8 cellular contexts compared by ENCODE assay signal in genomic region chr10:26857553-26857952, GRCh38. TPM values are rescaled to one million over a fixed set of nuclear protein-coding genes. Genes with fewer than 3 reads are reported as not detected.
DNase-seq lines count a peak whose midpoint lies in the region; ATAC-seq, FAIRE-seq and TF ChIP-seq lines count a peak whose summit lies in the region.
"Not testable (repeated sequence)": the region's sequence is repeated elsewhere in the genome, so short reads cannot be mapped to it uniquely, and the experiment has no call there.

No MANE protein-coding gene starts in this region.

- H3K27me3 Mint-ChIP-seq in activated T-cell treated with anti-CD3 and anti-CD28 coated beads, Interleukin-2, amount 50 U/mL, for 72 hours (ENCODE audit: low read depth); nephron (ENCODE audit: low read depth): not testable (repeated sequence)

- H3K4me1 Mint-ChIP-seq in activated T-cell treated with anti-CD3 and anti-CD28 coated beads, Interleukin-2, amount 50 U/mL, for 72 hours (ENCODE audit: low read depth), result peaks cover 59% of the 10 kb centered on the region
- peaks cover 20% of the 10 kb centered on the region for H3K4me1 Mint-ChIP-seq in nephron

- not testable (repeated sequence) for TF ChIP-seq CTCF in A549 (IDR thresholded peaks at IDR 0.05); nephron (IDR thresholded peaks at IDR 0.05; ENCODE audit: unreplicated experiment in 3 of 3)

- TF ChIP-seq EP300 in A549 (IDR thresholded peaks at IDR 0.05), result not testable (repeated sequence)

- CTCF ChIA-PET in A549 (lab: Yijun Ruan, JAX), result interaction anchor here (0.7 to 1.0 kb wide), 3 partner anchors 17 to 168 kb away, joined by 3 to 4 read pairs (median 3); no protein-coding TSS in a partner anchor

- peak overlapping the region; percentile 95 for H3K4me3 Mint-ChIP-seq in activated T-cell treated with anti-CD3 and anti-CD28 coated beads, Interleukin-2, amount 50 U/mL, for 72 hours
- peak overlapping the region; percentile 97 to 98 (median 97) for H3K4me3 Mint-ChIP-seq in nephron

- peak overlapping the region; percentile 97 for H3K27ac Mint-ChIP-seq in activated T-cell treated with anti-CD3 and anti-CD28 coated beads, Interleukin-2, amount 50 U/mL, for 72 hours
- peak overlapping the region in 2 of 3 experiments; percentile 90 to 99 for H3K27ac Mint-ChIP-seq in nephron

- not testable (repeated sequence) for TF ChIP-seq POLR2A in A549 (IDR thresholded peaks at IDR 0.05; ENCODE audit: low read length)

- H3K4me3 ChIP-seq in A549, result not testable (repeated sequence)

- not testable (repeated sequence) for H3K9me3 Mint-ChIP-seq in activated T-cell treated with anti-CD3 and anti-CD28 coated beads, Interleukin-2, amount 50 U/mL, for 72 hours; nephron

- not testable (repeated sequence) for FAIRE-seq in A549 (lab: Jason Lieb, UNC)
- FAIRE-seq in RCC 7860 (lab: Jason Lieb, UNC), result peak; percentile 59

- POLR2A ChIA-PET in A549 (lab: Yijun Ruan, JAX), result not testable (repeated sequence)

- H3K4me2 ChIP-seq in A549, result peak overlapping the region; percentile 82

- TF ChIP-seq RAD21 in A549 (conservative IDR thresholded peaks at IDR 0.05 in 1 of 2, IDR thresholded peaks at IDR 0.05 in 1 of 2), result not testable (repeated sequence)

- H3K36me3 Mint-ChIP-seq in activated T-cell treated with anti-CD3 and anti-CD28 coated beads, Interleukin-2, amount 50 U/mL, for 72 hours (ENCODE audit: insufficient read depth in 2 of 2); nephron (ENCODE audit: low read depth): not testable (repeated sequence)

- not testable (repeated sequence) for ATAC-seq in A549; activated T-cell treated with anti-CD3 and anti-CD28 coated beads, Interleukin-2, amount 50 U/mL, for 72 hours (replicated peaks in 1 of 2)
- ATAC-seq in GM18508 (IDR thresholded peaks at IDR 0.05; ENCODE audit: insufficient read depth, unreplicated experiment), result peak; percentile 3
- peak; percentile 9 for ATAC-seq in GM21447 (IDR thresholded peaks at IDR 0.05; ENCODE audit: unreplicated experiment)
- ATAC-seq in HG03196 (IDR thresholded peaks at IDR 0.05; ENCODE audit: unreplicated experiment), result peak; percentile 9

- DNase-seq in A549 (ENCODE audit: low read depth in 1 of 2, low spot score in 1 of 2); activated T-cell treated with anti-CD3 and anti-CD28 coated beads, Interleukin-2, amount 50 U/mL, for 72 hours; epithelial cell of prostate (ENCODE audit: low read depth, low spot score): not testable (repeated sequence)
- peak; percentile 55 for DNase-seq in RCC 7860 (ENCODE audit: low spot score)

- not testable (repeated sequence) for H3K9me3 ChIP-seq in A549

- H3K4me1 ChIP-seq in A549, result peaks cover 33% of the 10 kb centered on the region

- H3K27ac ChIP-seq in A549, result not testable (repeated sequence)
- peak overlapping the region; percentile 99 for H3K27ac ChIP-seq in epithelial cell of prostate

RNA-seq across cellular contexts. Expression of gene ABI1, which starts 3.2 kb away (rescaled TPM):
- polyA plus RNA-seq in A549 (2011; rRNA removed), result 56.3 and 67.6 TPM in 2 replicates
- 30.0 and 37.4 TPM in 2 replicates for polyA plus RNA-seq in A549 (2012; cell fraction: cytosol; rRNA removed)
- polyA plus RNA-seq in A549 (2012; cell fraction: nucleus; rRNA removed), result 18.0 and 29.4 TPM in 2 replicates
- 34.3 to 36.2 TPM (median 35.8 TPM) in 3 replicates for polyA plus RNA-seq in A549 (2017; fragmentation: RNase III; extraction: RNeasy Plus Mini Kit Qiagen cat#74134 plus additional on column Dnase treatment)
- polyA minus RNA-seq in A549 (2011; rRNA and poly(A)+ RNA removed), result 27.3 and 33.1 TPM in 2 replicates
- 10 to 100 TPM; 71.0 to 86.2 TPM for total RNA-seq in activated T-cell treated with anti-CD3 and anti-CD28 coated beads, Interleukin-2, amount 50 U/mL, for 72 hours
